8 cellular contexts compared by ENCODE assay signal in genomic region chr16:54798267-54798666, GRCh38.
"Had no signal": no experiment of that assay in that cellular context is flagged by ENCODE, and none has a peak within 500 bp of the region (broad histone marks: within the 10 kb centered on the region; RNA-seq: fewer than 3 reads in every experiment).

No MANE protein-coding gene starts in this region.

- ATAC-seq: GM12878 had no signal

- H3K4me3 ChIP-seq: GM12878 had no signal

- DNase-seq: GDM1, GF-D8 had no signal

- FAIRE-seq: G401.6, GM12878, GM12891, GM12892, GM18507, GM19239 had no signal
